In genomic region chr22:49020314-49020713, GRCh38 we compare ENCODE assay signal across 23 cellular contexts.
"Had no signal": no experiment of that assay in that cellular context is flagged by ENCODE, and none has a peak within 500 bp of the region (broad histone marks: within the 10 kb centered on the region; RNA-seq: fewer than 3 reads in every experiment).

No MANE protein-coding gene starts in this region.

- H3K4me3 ChIP-seq: gastroesophageal sphincter, heart left ventricle, hepatocyte, left lung, right lobe of liver, transverse colon, upper lobe of right lung, uterus had no signal

- ATAC-seq: esophagus mucosa; gastroesophageal sphincter; heart left ventricle; left cardiac atrium; left lung; natural killer cell; right lobe of liver; stimulated activated naive B cell treated with anti-CD40 and anti-IgM and Interleukin-4, amounts not matched to agents 10 μg/mL and 1 μg/mL and 100 μg/mL, for 72 hours; upper lobe of right lung had no signal

- H3K9me3 Mint-ChIP-seq: natural killer cell; stimulated activated naive B cell treated with anti-CD40 and anti-IgM and Interleukin-4, amounts not matched to agents 10 μg/mL and 1 μg/mL and 100 μg/mL, for 72 hours; stimulated activated naive CD8-positive, alpha-beta T cell treated with anti-CD3 and anti-CD28 coated beads, Interleukin-15, Interleukin-2, amounts not matched to agents 100 ng/mL and 50 ng/mL, for 24 hours had no signal

- H3K36me3 ChIP-seq: gastroesophageal sphincter, heart left ventricle, left lung, neutrophil, right lobe of liver, transverse colon, upper lobe of right lung, uterus had no signal

- H3K9ac ChIP-seq: parathyroid adenoma had no signal

- H3K27ac ChIP-seq: epithelial cell of prostate, gastroesophageal sphincter, heart left ventricle, hepatocyte, left lung, neutrophil, parathyroid adenoma, right lobe of liver, transverse colon, upper lobe of right lung, uterus had no signal

- H3K27me3 Mint-ChIP-seq: stimulated activated naive B cell treated with anti-CD40 and anti-IgM and Interleukin-4, amounts not matched to agents 10 μg/mL and 1 μg/mL and 100 μg/mL, for 72 hours; stimulated activated naive CD8-positive, alpha-beta T cell treated with anti-CD3 and anti-CD28 coated beads, Interleukin-15, Interleukin-2, amounts not matched to agents 100 ng/mL and 50 ng/mL, for 24 hours had no signal

- H3K4me3 Mint-ChIP-seq: natural killer cell; stimulated activated naive B cell treated with anti-CD40 and anti-IgM and Interleukin-4, amounts not matched to agents 10 μg/mL and 1 μg/mL and 100 μg/mL, for 72 hours; stimulated activated naive CD8-positive, alpha-beta T cell treated with anti-CD3 and anti-CD28 coated beads, Interleukin-15, Interleukin-2, amounts not matched to agents 100 ng/mL and 50 ng/mL, for 24 hours had no signal

- H3K4me1 Mint-ChIP-seq: natural killer cell; stimulated activated naive B cell treated with anti-CD40 and anti-IgM and Interleukin-4, amounts not matched to agents 10 μg/mL and 1 μg/mL and 100 μg/mL, for 72 hours had no signal

- DNase-seq: central memory CD4-positive, alpha-beta T cell; cortex of kidney; effector CD4-positive, alpha-beta T cell; foreskin fibroblast; left cardiac atrium; mammary epithelial cell; natural killer cell; stimulated activated CD4-positive, alpha-beta T cell treated with anti-CD3 and anti-CD28 coated beads, Interleukin-4, amount 100 ng/mL, for 4 hours; stimulated activated naive B cell treated with anti-CD40 and anti-IgM and Interleukin-4, amounts not matched to agents 10 μg/mL and 1 μg/mL and 100 μg/mL, for 72 hours; transverse colon had no signal

- H3K36me3 Mint-ChIP-seq: natural killer cell; stimulated activated naive B cell treated with anti-CD40 and anti-IgM and Interleukin-4, amounts not matched to agents 10 μg/mL and 1 μg/mL and 100 μg/mL, for 72 hours had no signal

- H3K27me3 ChIP-seq: hepatocyte, neutrophil, right lobe of liver, transverse colon, upper lobe of right lung, uterus had no signal

- H3K4me1 ChIP-seq: gastroesophageal sphincter, parathyroid adenoma, right lobe of liver, transverse colon, upper lobe of right lung, uterus had no signal

- H3K9me3 ChIP-seq: gastroesophageal sphincter, heart left ventricle, left lung, neutrophil, right lobe of liver, transverse colon, upper lobe of right lung, uterus had no signal

- H3K27ac Mint-ChIP-seq: natural killer cell; progenitor cell of endocrine pancreas; stimulated activated naive B cell treated with anti-CD40 and anti-IgM and Interleukin-4, amounts not matched to agents 10 μg/mL and 1 μg/mL and 100 μg/mL, for 72 hours; stimulated activated naive CD8-positive, alpha-beta T cell treated with anti-CD3 and anti-CD28 coated beads, Interleukin-15, Interleukin-2, amounts not matched to agents 100 ng/mL and 50 ng/mL, for 24 hours had no signal
